In genomic region chr13:21673592-21674270, GRCh38 we compare ENCODE assay signal across 8 cellular contexts. TPM values are rescaled to one million over a fixed set of nuclear protein-coding genes. Genes with fewer than 3 reads are reported as not detected.
DNase-seq lines count a peak whose midpoint lies in the region; ATAC-seq and TF ChIP-seq lines count a peak whose summit lies in the region.

No MANE protein-coding gene starts in this region.

- H2BK15ac ChIP-seq in mesendoderm (replicated peaks; ENCODE audit: low read depth): no peak overlapping the region

- intact Hi-C loops in Calu3 (cut with micrococcal nuclease; ENCODE audit: unreplicated experiment) (loop anchor here (10.0 kb wide), 1 partner anchor 151 kb away; no protein-coding TSS in a partner anchor), testis (cut with DNase I; ENCODE audit: low total_unique reads) (no loop called here)

- H3K27ac Mint-ChIP-seq in Calu3 (ENCODE audit: unreplicated experiment) (no peak overlapping the region), IgD-negative memory B cell (peak overlapping the region; percentile 68 to 72 (median 69))

- no peaks in the 10 kb centered on the region for H3K79me1 ChIP-seq in mesendoderm (ENCODE audit: low read length)

- no peak overlapping the region for H2AK5ac ChIP-seq in mesendoderm (ENCODE audit: low read length)

- no peaks in the 10 kb centered on the region for H3K9me3 ChIP-seq in testis

- H3K9me3 Mint-ChIP-seq in Calu3 (ENCODE audit: low read depth, unreplicated experiment) (no peaks in the 10 kb centered on the region), IgD-negative memory B cell (no peaks in the 10 kb centered on the region)

- no peaks in the 10 kb centered on the region for H3K36me3 ChIP-seq in mesendoderm (ENCODE audit: control insufficient read depth, insufficient read depth, low read length)
- no peaks in the 10 kb centered on the region for H3K36me3 ChIP-seq in testis (ENCODE audit: low read depth, missing control alignments)

- H3K27me3 Mint-ChIP-seq in Calu3 (ENCODE audit: unreplicated experiment) (peaks cover 78% of the 10 kb centered on the region), IgD-negative memory B cell (peaks cover 33% of the 10 kb centered on the region)

- H3K56ac ChIP-seq in mesendoderm (ENCODE audit: low read length): peak overlapping the region; percentile 50

- no peak overlapping the region for H3K4ac ChIP-seq in mesendoderm (ENCODE audit: low read depth, low read length)

- no peaks in the 10 kb centered on the region for H3K4me1 ChIP-seq in mesendoderm (ENCODE audit: control insufficient read depth, low read depth, low read length)
- H3K4me1 ChIP-seq in testis: peaks cover 15% of the 10 kb centered on the region

- H3K27me3 ChIP-seq in mesendoderm (ENCODE audit: insufficient read depth, low read length, poor library complexity) (peaks cover 27% of the 10 kb centered on the region), testis (no peaks in the 10 kb centered on the region)

- no TSS peak for BruUV-seq in Calu3 (replicated peaks; lab: Mats Ljungman, UMichigan)

- TF ChIP-seq POLR2A in testis (IDR thresholded peaks at IDR 0.05): no peak

- H2BK5ac ChIP-seq in mesendoderm (ENCODE audit: low read length): no peak overlapping the region

- WGBS in mesendoderm (ENCODE audit: extremely low coverage, insufficient coverage, low lambda C conversion rate): no CpG with 5 or more reads among the region's 74 CpGs
- WGBS in testis, 2 donors: 0% methylated on average over 10 to 63 of the region's 74 CpGs

- no peaks in the 10 kb centered on the region for H3K79me2 ChIP-seq in mesendoderm (ENCODE audit: control insufficient read depth, insufficient read depth, low read length)

- peaks cover 10% of the 10 kb centered on the region for H3K4me1 Mint-ChIP-seq in Calu3 (ENCODE audit: low read depth, unreplicated experiment)
- peaks cover 22 to 27% (median 24%) of the 10 kb centered on the region in 3 donors for H3K4me1 Mint-ChIP-seq in IgD-negative memory B cell

- H3K9ac ChIP-seq in mesendoderm (ENCODE audit: low read length): no peak overlapping the region

- CTCF ChIA-PET in Calu3 (lab: Charles Lee): interaction anchor here (0.7 to 0.9 kb wide), 2 partner anchors 10 to 36 kb away, joined by 3 read pairs; no protein-coding TSS in a partner anchor

- H3K18ac ChIP-seq in mesendoderm (ENCODE audit: low read length): no peak overlapping the region

- no peak overlapping the region for H4K5ac ChIP-seq in mesendoderm (ENCODE audit: low read length)

- peak; percentile 36 for DNase-seq in Calu3
- DNase-seq in UCSD-AML1 (lab: John Stamatoyannopoulos, UW; ENCODE audit: unreplicated experiment): peak; percentile 23
- DNase-seq in ecto neural progenitor cell (ENCODE audit: low spot score): peak; percentile 80
- peak; percentile 66 for DNase-seq in mesendoderm
- DNase-seq in testis: peak; percentile 62
- no peak for DNase-seq in amniotic stem cell (lab: John Stamatoyannopoulos, UW)

- TF ChIP-seq CTCF in Calu3 (IDR thresholded peaks at IDR 0.05; ENCODE audit: unreplicated experiment): no peak
- TF ChIP-seq CTCF in testis (IDR thresholded peaks at IDR 0.05): no peak

- no peak overlapping the region for H3K23ac ChIP-seq in mesendoderm (ENCODE audit: low read length)

- H3K27ac ChIP-seq in mesendoderm (ENCODE audit: low read depth, low read length) (no peak overlapping the region), testis (no peak overlapping the region)

- H3K4me2 ChIP-seq in mesendoderm (ENCODE audit: low read length): peak overlapping the region; percentile 65

- ATAC-seq in GM19395 (IDR thresholded peaks at IDR 0.05; ENCODE audit: unreplicated experiment): peak; percentile 32

- H3K4me3 ChIP-seq in mesendoderm (ENCODE audit: low read length) (no peak overlapping the region), testis (peak overlapping the region; percentile 51 to 64)

- H2BK120ac ChIP-seq in mesendoderm (ENCODE audit: low read depth, low read length): no peak overlapping the region

- H4K8ac ChIP-seq in mesendoderm (ENCODE audit: low read depth, low read length): no peak overlapping the region

- H3K4me3 Mint-ChIP-seq in Calu3 (ENCODE audit: low read depth, unreplicated experiment): peak overlapping the region; percentile 73
- peak overlapping the region; percentile 85 to 98 (median 93) for H3K4me3 Mint-ChIP-seq in IgD-negative memory B cell

- H3K36me3 Mint-ChIP-seq in Calu3 (ENCODE audit: insufficient read depth, unreplicated experiment): peaks cover 22% of the 10 kb centered on the region
- H3K36me3 Mint-ChIP-seq in IgD-negative memory B cell: peaks cover 3% of the 10 kb centered on the region

RNA-seq across cellular contexts. Expression of gene FGF9, which starts 2.9 kb away (rescaled TPM):
- total RNA-seq in Calu3 (2022): 0.32 TPM in 1 of 2 replicates, not detected in the other
- 3.6 TPM for polyA plus RNA-seq in IgD-negative memory B cell
- polyA plus RNA-seq in mesendoderm (2013, experiment 1 of 2): 0.06 TPM
- 0.03 TPM for polyA plus RNA-seq in mesendoderm (2013, experiment 2 of 2)
- 1 to 10 TPM in 1 of 2 donors, under 1 TPM in 1; 0.79 to 1.5 TPM for total RNA-seq in testis
- 4.3 TPM for polyA plus RNA-seq in testis (ENCODE audit: insufficient read depth, low read depth, low replicate concordance)
